In genomic region chr1:151001592-151001991, GRCh38 we compare ENCODE assay signal across 1 cellular context.
TF ChIP-seq lines count a peak whose summit lies in the region.

No MANE protein-coding gene starts in this region.

TF ChIP-seq in WTC11, 78 proteins besides CTCF, POLR2A, EP300 and RAD21 (continued from another document):
- no peak for TF ChIP-seq ARID4B (CRISPR knock-in tag; IDR thresholded peaks at IDR 0.05; ENCODE audit: borderline replicate concordance)
- TF ChIP-seq RORB (CRISPR knock-in tag; IDR thresholded peaks at IDR 0.05) = no peak
- no peak for TF ChIP-seq ZNF396 (CRISPR knock-in tag; IDR thresholded peaks at IDR 0.05; ENCODE audit: borderline replicate concordance)
- no peak for TF ChIP-seq ZNF425 (CRISPR knock-in tag; conservative IDR thresholded peaks at IDR 0.05)
- no peak for TF ChIP-seq ATF3 (CRISPR knock-in tag; conservative IDR thresholded peaks at IDR 0.05)
- no peak for TF ChIP-seq E2F5 (CRISPR knock-in tag; IDR thresholded peaks at IDR 0.05)
- TF ChIP-seq ZNF532 (CRISPR knock-in tag; IDR thresholded peaks at IDR 0.05; ENCODE audit: borderline replicate concordance) = no peak
- TF ChIP-seq NFYB (CRISPR knock-in tag; conservative IDR thresholded peaks at IDR 0.05; ENCODE audit: low read depth) = no peak
- no peak for TF ChIP-seq MYBL2 (CRISPR knock-in tag; IDR thresholded peaks at IDR 0.05)
